17 cellular contexts compared by ENCODE assay signal in genomic region chr5:92527311-92528078, GRCh38.
DNase-seq lines count a peak whose midpoint lies in the region; ATAC-seq, FAIRE-seq and TF ChIP-seq lines count a peak whose summit lies in the region.
"Had no signal": no experiment of that assay in that cellular context is flagged by ENCODE, and none has a peak within 500 bp of the region (broad histone marks: within the 10 kb centered on the region; RNA-seq: fewer than 3 reads in every experiment).

No MANE protein-coding gene starts in this region.

- DNase-seq in DMS53 (lab: John Stamatoyannopoulos, UW) = peak; percentile 20
- no peak for DNase-seq in DMS53 treated with DMSO at 0.1 percent for 48 hours (lab: John Stamatoyannopoulos, UW; ENCODE audit: unreplicated experiment)
- DNase-seq in astrocyte (ENCODE audit: low read depth) = peak; percentile 36
- no peak for DNase-seq in smooth muscle cell (lab: John Stamatoyannopoulos, UW; ENCODE audit: unreplicated experiment)
- DNase-seq in activated CD4-positive, alpha-beta T cell treated with anti-CD3 and anti-CD28 coated beads, Interleukin-2, amount 50 U/mL, for 48 hours = no peak
- no peak for DNase-seq in effector CD8-positive, alpha-beta T cell (lab: John Stamatoyannopoulos, UW)
- no peak for DNase-seq in NCI-H524 (lab: John Stamatoyannopoulos, UW)
- DNase-seq: activated CD8-positive, alpha-beta T cell treated with anti-CD3 and anti-CD28 coated beads for 36 hours; activated naive CD4-positive, alpha-beta T cell treated with Interleukin-2 at 50 U/mL for 16 hours; caudate nucleus; MV-4-11; NCI-H446; stimulated activated CD4-positive, alpha-beta T cell treated with anti-CD3 and anti-CD28 coated beads, Interleukin-15, amount 100 ng/mL, for 24 hours; transverse colon had no signal

- H3K4me2 ChIP-seq in astrocyte (ENCODE audit: low read length) (no peak overlapping the region), smooth muscle cell (peak overlapping the region; percentile 61)

- H3K4me3 ChIP-seq in astrocyte (ENCODE audit: insufficient read depth, low read depth, low read length) (no peak overlapping the region), smooth muscle cell (no peak overlapping the region)
- H3K4me3 ChIP-seq: transverse colon had no signal

- WGBS in smooth muscle cell (ENCODE audit: low lambda C conversion rate) = 63% methylated on average over 4 of the region's 4 CpGs

- no peaks in the 10 kb centered on the region for H3K4me1 ChIP-seq in astrocyte (ENCODE audit: insufficient read depth, low read length)
- no peaks in the 10 kb centered on the region for H3K4me1 ChIP-seq in smooth muscle cell (ENCODE audit: low read depth)
- H3K4me1 ChIP-seq: transverse colon had no signal

- no peak overlapping the region for H3K9ac ChIP-seq in astrocyte (ENCODE audit: low read length)
- no peak overlapping the region for H3K9ac ChIP-seq in smooth muscle cell (ENCODE audit: low read depth)

- H3K27ac Mint-ChIP-seq in astrocyte (ENCODE audit: unreplicated experiment) = no peak overlapping the region
- H3K27ac Mint-ChIP-seq: activated CD8-positive, alpha-beta T cell treated with anti-CD3 and anti-CD28 coated beads for 36 hours had no signal

- TF ChIP-seq CTCF in astrocyte (IDR thresholded peaks at IDR 0.05; ENCODE audit: insufficient read depth, low read depth, low read length) (no peak), smooth muscle cell (IDR thresholded peaks at IDR 0.05; ENCODE audit: borderline replicate concordance, insufficient read depth, poor library complexity, severe bottlenecking) (no peak)

- no peaks in the 10 kb centered on the region for H3K36me3 ChIP-seq in astrocyte (ENCODE audit: insufficient read depth, low read length)
- no peaks in the 10 kb centered on the region for H3K36me3 ChIP-seq in smooth muscle cell (ENCODE audit: low read depth)
- H3K36me3 ChIP-seq: transverse colon had no signal

- H3K4me1 Mint-ChIP-seq in astrocyte (ENCODE audit: low read depth, unreplicated experiment) = peaks cover 6% of the 10 kb centered on the region

- H3K79me2 ChIP-seq in astrocyte (ENCODE audit: insufficient read depth, low read length) (no peaks in the 10 kb centered on the region), smooth muscle cell (ENCODE audit: low read depth) (no peaks in the 10 kb centered on the region)

- H3K27me3 Mint-ChIP-seq in astrocyte (ENCODE audit: low read depth, unreplicated experiment) = no peaks in the 10 kb centered on the region
- H3K27me3 Mint-ChIP-seq: activated CD8-positive, alpha-beta T cell treated with anti-CD3 and anti-CD28 coated beads for 36 hours had no signal

- H3K27ac ChIP-seq in astrocyte (ENCODE audit: low read depth, low read length) (no peak overlapping the region), smooth muscle cell (ENCODE audit: low read depth) (peak overlapping the region; percentile 73)
- H3K27ac ChIP-seq: 22Rv1, transverse colon had no signal

- FAIRE-seq in astrocyte (lab: Jason Lieb, UNC) = peak; percentile 17

- no peaks in the 10 kb centered on the region for H3K9me3 Mint-ChIP-seq in astrocyte (ENCODE audit: unreplicated experiment)
- H3K9me3 Mint-ChIP-seq: activated CD8-positive, alpha-beta T cell treated with anti-CD3 and anti-CD28 coated beads for 36 hours had no signal

- H3K36me3 Mint-ChIP-seq in astrocyte (ENCODE audit: low read depth, unreplicated experiment) = no peaks in the 10 kb centered on the region

- H2AFZ ChIP-seq in astrocyte (ENCODE audit: low read depth, low read length) (no peak overlapping the region), smooth muscle cell (ENCODE audit: low read depth) (peak overlapping the region; percentile 82)

- ATAC-seq in HG03060 (IDR thresholded peaks at IDR 0.05; ENCODE audit: low read depth, unreplicated experiment) = peak; percentile 74
- ATAC-seq: activated CD8-positive, alpha-beta T cell treated with anti-CD3 and anti-CD28 coated beads for 36 hours; esophagus mucosa had no signal

- H4K20me1 ChIP-seq in astrocyte (ENCODE audit: insufficient read depth, low read length) (no peaks in the 10 kb centered on the region), smooth muscle cell (ENCODE audit: low read depth) (no peaks in the 10 kb centered on the region)

- no peaks in the 10 kb centered on the region for H3K27me3 ChIP-seq in astrocyte (ENCODE audit: insufficient read depth, low read length)
- no peaks in the 10 kb centered on the region for H3K27me3 ChIP-seq in smooth muscle cell (ENCODE audit: low read depth)
- H3K27me3 ChIP-seq: transverse colon had no signal

- H3K4me3 Mint-ChIP-seq in astrocyte (ENCODE audit: unreplicated experiment) = no peak overlapping the region
- H3K4me3 Mint-ChIP-seq: activated CD8-positive, alpha-beta T cell treated with anti-CD3 and anti-CD28 coated beads for 36 hours had no signal

- no peaks in the 10 kb centered on the region for H3K9me3 ChIP-seq in astrocyte (ENCODE audit: insufficient read depth, low read depth, low read length)
- no peaks in the 10 kb centered on the region for H3K9me3 ChIP-seq in smooth muscle cell (replicated peaks; ENCODE audit: low read depth)
- H3K9me3 ChIP-seq: transverse colon had no signal

- no peaks in the 10 kb centered on the region for H3F3A ChIP-seq in smooth muscle cell (ENCODE audit: low read depth)

Comparison
In these comparisons a context has a peak if more than half of its experiments do, and no peak if none do; other contexts are left out.
1. DNase-seq: peak in DMS53 (single experiment) and astrocyte (single experiment); none in DMS53 treated with DMSO at 0.1 percent for 48 hours (single experiment), smooth muscle cell (single experiment), activated CD4-positive, alpha-beta T cell treated with anti-CD3 and anti-CD28 coated beads, Interleukin-2, amount 50 U/mL, for 48 hours (0 of 2), effector CD8-positive, alpha-beta T cell (single experiment) and NCI-H524 (0 of 2).